ENCODE assay signal across 2 cellular contexts in the genomic region with DNA sequence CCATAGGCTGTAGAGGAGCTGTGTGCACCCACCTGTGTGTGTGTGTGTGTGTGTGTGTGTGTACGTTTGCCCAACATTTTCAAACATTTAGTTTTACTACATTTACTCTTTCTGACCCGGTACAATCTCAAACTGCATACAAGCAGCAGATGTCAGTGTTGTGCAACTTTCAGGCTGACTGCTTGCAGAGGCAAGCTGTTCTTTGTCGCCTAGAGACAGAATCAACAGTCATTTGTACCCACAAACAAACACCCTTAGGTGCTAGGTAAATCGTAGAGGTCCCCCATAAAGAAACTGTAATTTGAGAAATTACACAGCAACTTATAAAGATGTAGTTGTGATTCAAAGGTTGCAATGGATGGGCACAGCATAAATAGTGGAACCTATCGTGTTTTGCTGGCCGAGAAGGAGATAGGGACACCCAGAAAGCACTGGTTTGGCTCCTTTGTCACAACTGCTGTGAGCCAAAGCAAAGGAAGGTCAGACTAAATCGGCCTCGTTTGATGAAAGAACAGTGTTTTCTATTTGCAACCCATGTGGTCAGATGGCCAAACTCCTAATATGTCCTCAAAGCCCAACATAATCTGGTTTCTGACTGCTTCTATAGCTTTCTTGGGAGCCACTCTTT.
A peak's percentile ranks its signal among the peaks of the same experiment; 100 is the strongest.
TF ChIP-seq lines count a peak whose summit lies in the region.

No MANE protein-coding gene starts in this region.

TF ChIP-seq in SK-N-SH, 30 proteins besides CTCF, POLR2A, EP300 and RAD21 (continued from another document):
- TF ChIP-seq PBX3 (IDR thresholded peaks at IDR 0.05): no peak
- TF ChIP-seq SMC3 (IDR thresholded peaks at IDR 0.05; ENCODE audit: low read depth, low read length): 0 out of 2 replicates have a peak, but pooled peaks have one; percentile 9
- no peak for TF ChIP-seq NRF1 (IDR thresholded peaks at IDR 0.05; ENCODE audit: low read depth, low read length)
TF ChIP-seq in SK-N-SH: peak in this region for 1.

TF ChIP-seq in SK-N-SH treated with all-trans-retinoic acid at 6 μM for 48 hours, 23 proteins besides CTCF, POLR2A, EP300 and RAD21 (continued from another document):
- TF ChIP-seq CSDC2 (CRISPR knock-in tag; IDR thresholded peaks at IDR 0.05) (no peak), ZFP3 (CRISPR knock-in tag; IDR thresholded peaks at IDR 0.05) (no peak), ESRRG (CRISPR knock-in tag; IDR thresholded peaks at IDR 0.05) (no peak), OSR1 (CRISPR knock-in tag; IDR thresholded peaks at IDR 0.05) (no peak), ZNF565 (CRISPR knock-in tag; conservative IDR thresholded peaks at IDR 0.05; ENCODE audit: low read depth) (no peak), CREB5 (CRISPR knock-in tag; IDR thresholded peaks at IDR 0.05; ENCODE audit: low read depth) (no peak), SNAI2 (CRISPR knock-in tag; IDR thresholded peaks at IDR 0.05) (no peak), GLIS3 (CRISPR knock-in tag; IDR thresholded peaks at IDR 0.05) (no peak)
- TF ChIP-seq, protein P1, sequence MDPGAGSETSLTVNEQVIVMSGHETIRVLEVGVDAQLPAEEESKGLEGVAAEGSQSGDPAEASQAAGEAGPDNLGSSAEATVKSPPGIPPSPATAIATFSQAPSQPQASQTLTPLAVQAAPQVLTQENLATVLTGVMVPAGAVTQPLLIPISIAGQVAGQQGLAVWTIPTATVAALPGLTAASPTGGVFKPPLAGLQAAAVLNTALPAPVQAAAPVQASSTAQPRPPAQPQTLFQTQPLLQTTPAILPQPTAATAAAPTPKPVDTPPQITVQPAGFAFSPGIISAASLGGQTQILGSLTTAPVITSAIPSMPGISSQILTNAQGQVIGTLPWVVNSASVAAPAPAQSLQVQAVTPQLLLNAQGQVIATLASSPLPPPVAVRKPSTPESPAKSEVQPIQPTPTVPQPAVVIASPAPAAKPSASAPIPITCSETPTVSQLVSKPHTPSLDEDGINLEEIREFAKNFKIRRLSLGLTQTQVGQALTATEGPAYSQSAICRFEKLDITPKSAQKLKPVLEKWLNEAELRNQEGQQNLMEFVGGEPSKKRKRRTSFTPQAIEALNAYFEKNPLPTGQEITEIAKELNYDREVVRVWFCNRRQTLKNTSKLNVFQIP (CRISPR knock-in tag; IDR thresholded peaks at IDR 0.05; ENCODE audit: borderline replicate concordance, low read depth): no peak
